In the genomic region with DNA sequence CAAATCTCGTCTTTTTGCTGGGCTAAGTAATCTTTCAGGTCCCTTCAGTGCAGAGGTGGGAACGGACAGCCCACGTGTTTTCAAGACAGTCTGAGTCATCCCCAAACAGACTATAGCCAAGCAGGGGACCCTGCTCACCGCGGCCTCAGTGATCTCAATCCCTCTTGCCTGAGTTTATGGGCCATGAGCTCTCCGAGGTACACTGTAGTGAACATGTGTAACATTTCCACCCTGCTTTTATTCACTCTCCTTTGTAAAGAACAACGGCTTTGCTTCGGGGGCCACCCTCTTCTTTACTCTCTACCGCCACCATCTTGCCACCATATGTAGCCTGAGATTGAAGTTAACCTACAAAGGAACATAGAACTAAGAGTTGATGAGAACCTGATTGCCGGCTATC, we compare ENCODE assay signal across 1 cellular context.
TF ChIP-seq lines count a peak whose summit lies in the region.

No MANE protein-coding gene starts in this region.

TF ChIP-seq in H1, 55 proteins besides CTCF, POLR2A, EP300 and RAD21:
- TF ChIP-seq CHD2 (IDR thresholded peaks at IDR 0.05; ENCODE audit: low read length) (no peak), PHF8 (conservative IDR thresholded peaks at IDR 0.05; ENCODE audit: low read depth, low read length) (no peak), SUZ12 (IDR thresholded peaks at IDR 0.05; ENCODE audit: low read length) (no peak), MAFK (IDR thresholded peaks at IDR 0.05; ENCODE audit: low read depth, low read length) (no peak), EZH2 (IDR thresholded peaks at IDR 0.05; ENCODE audit: low read depth, low read length, severe bottlenecking) (no peak), GABPA (IDR thresholded peaks at IDR 0.05; ENCODE audit: borderline replicate concordance, insufficient read depth, low read length) (no peak), HDAC6 (IDR thresholded peaks at IDR 0.05; ENCODE audit: low read depth, low read length) (no peak)
